In genomic region chr1:44673675-44674112, GRCh38 we compare ENCODE assay signal across 8 cellular contexts. TPM values are rescaled to one million over a fixed set of nuclear protein-coding genes. Genes with fewer than 3 reads are reported as not detected.
DNase-seq lines count a peak whose midpoint lies in the region; TF ChIP-seq lines count a peak whose summit lies in the region.

No MANE protein-coding gene starts in this region.

- peak overlapping the region; percentile 86 for H3K4me3 Mint-ChIP-seq in activated naive CD4-positive, alpha-beta T cell treated with anti-CD3 and anti-CD28 coated beads, Interleukin-2, amount 50 U/mL, for 24 hours

- no peaks in the 10 kb centered on the region for H4K20me1 ChIP-seq in osteoblast (ENCODE audit: insufficient read depth, low read length)

- no peaks in the 10 kb centered on the region for H3K27me3 Mint-ChIP-seq in activated naive CD4-positive, alpha-beta T cell treated with anti-CD3 and anti-CD28 coated beads, Interleukin-2, amount 50 U/mL, for 24 hours

- no peak overlapping the region for H3K27ac Mint-ChIP-seq in activated naive CD4-positive, alpha-beta T cell treated with anti-CD3 and anti-CD28 coated beads, Interleukin-2, amount 50 U/mL, for 24 hours

- H3K4me2 ChIP-seq in osteoblast (ENCODE audit: insufficient read depth, low read length): peak overlapping the region; percentile 97

- no peak for DNase-seq in activated naive CD4-positive, alpha-beta T cell treated with anti-CD3 and anti-CD28 coated beads, Interleukin-2, amount 50 U/mL, for 16 hours
- no peak for DNase-seq in NT2/D1 (ENCODE audit: low read depth, low spot score)
- DNase-seq in epithelial cell of proximal tubule (ENCODE audit: low read depth): no peak
- no peak for DNase-seq in osteoblast (ENCODE audit: insufficient read length, low spot score, missing footprints)
- no peak for DNase-seq in globus pallidus (ENCODE audit: low spot score)
- no peak for DNase-seq in GDM1 (lab: John Stamatoyannopoulos, UW)
- no peak for DNase-seq in amniotic stem cell (lab: John Stamatoyannopoulos, UW)

- no peaks in the 10 kb centered on the region for H3K36me3 Mint-ChIP-seq in activated naive CD4-positive, alpha-beta T cell treated with anti-CD3 and anti-CD28 coated beads, Interleukin-2, amount 50 U/mL, for 24 hours

- TF ChIP-seq CTCF in epithelial cell of proximal tubule (conservative IDR thresholded peaks at IDR 0.05; ENCODE audit: low read depth, low read length) (no peak), osteoblast (IDR thresholded peaks at IDR 0.05; ENCODE audit: extremely low read depth, low read depth, low read length) (no peak)

- no peaks in the 10 kb centered on the region for H3K9me3 Mint-ChIP-seq in activated naive CD4-positive, alpha-beta T cell treated with anti-CD3 and anti-CD28 coated beads, Interleukin-2, amount 50 U/mL, for 24 hours

- peak overlapping the region; percentile 96 for H2AFZ ChIP-seq in osteoblast (ENCODE audit: low read length)

- H3K9me3 ChIP-seq in NT2/D1 (ENCODE audit: insufficient read depth, low read length) (no peaks in the 10 kb centered on the region), osteoblast (ENCODE audit: low read depth, low read length) (no peaks in the 10 kb centered on the region)

- peaks cover 14% of the 10 kb centered on the region for H3K4me1 ChIP-seq in NT2/D1 (ENCODE audit: insufficient read depth, insufficient read length)
- H3K4me1 ChIP-seq in osteoblast (ENCODE audit: insufficient read depth, low read length): peaks cover 34% of the 10 kb centered on the region

- peak overlapping the region; percentile 79 for H3K9ac ChIP-seq in NT2/D1 (ENCODE audit: insufficient read length, low read depth)

- H3K4me3 ChIP-seq in NT2/D1 (ENCODE audit: insufficient read length, low read depth) (peak overlapping the region; percentile 78), epithelial cell of proximal tubule (ENCODE audit: low read depth, low read length) (peak overlapping the region; percentile 73), osteoblast (ENCODE audit: insufficient read depth, low read length) (peak overlapping the region; percentile 91)

- H3K4me1 Mint-ChIP-seq in activated naive CD4-positive, alpha-beta T cell treated with anti-CD3 and anti-CD28 coated beads, Interleukin-2, amount 50 U/mL, for 24 hours: peaks cover 17% of the 10 kb centered on the region

- H3K27me3 ChIP-seq in NT2/D1 (ENCODE audit: insufficient read depth, insufficient read length) (no peaks in the 10 kb centered on the region), osteoblast (ENCODE audit: insufficient read depth, low read length) (no peaks in the 10 kb centered on the region)

- peaks cover 9% of the 10 kb centered on the region for H3K79me2 ChIP-seq in osteoblast (ENCODE audit: insufficient read depth, low read length)

- H3K36me3 ChIP-seq in NT2/D1 (ENCODE audit: insufficient read depth, insufficient read length, low read length): peaks cover 4% of the 10 kb centered on the region
- H3K36me3 ChIP-seq in osteoblast (ENCODE audit: insufficient read depth, low read length): no peaks in the 10 kb centered on the region

- H3K27ac ChIP-seq in osteoblast (ENCODE audit: low read depth, low read length): peak overlapping the region; percentile 85

RNA-seq across cellular contexts. Expression of gene TMEM53, which starts 0.6 kb away (rescaled TPM):
- 6.3 and 9.3 TPM in 2 replicates for total RNA-seq in epithelial cell of proximal tubule
- total RNA-seq in osteoblast: 6.9 and 7.7 TPM in 2 replicates

RNA-seq across cellular contexts. Expression of gene ARMH1, which starts 0.8 kb away (rescaled TPM):
- total RNA-seq in epithelial cell of proximal tubule: not detected in 2 replicates
- 3.2 and 4.3 TPM in 2 replicates for total RNA-seq in osteoblast

RNA-seq across cellular contexts. Expression of gene RNU5D-1, which starts 57.3 kb away (rescaled TPM):
- total RNA-seq in epithelial cell of proximal tubule (not detected in 2 replicates), osteoblast (not detected in 2 replicates)
